1 cellular context compared by ENCODE assay signal in the genomic region with DNA sequence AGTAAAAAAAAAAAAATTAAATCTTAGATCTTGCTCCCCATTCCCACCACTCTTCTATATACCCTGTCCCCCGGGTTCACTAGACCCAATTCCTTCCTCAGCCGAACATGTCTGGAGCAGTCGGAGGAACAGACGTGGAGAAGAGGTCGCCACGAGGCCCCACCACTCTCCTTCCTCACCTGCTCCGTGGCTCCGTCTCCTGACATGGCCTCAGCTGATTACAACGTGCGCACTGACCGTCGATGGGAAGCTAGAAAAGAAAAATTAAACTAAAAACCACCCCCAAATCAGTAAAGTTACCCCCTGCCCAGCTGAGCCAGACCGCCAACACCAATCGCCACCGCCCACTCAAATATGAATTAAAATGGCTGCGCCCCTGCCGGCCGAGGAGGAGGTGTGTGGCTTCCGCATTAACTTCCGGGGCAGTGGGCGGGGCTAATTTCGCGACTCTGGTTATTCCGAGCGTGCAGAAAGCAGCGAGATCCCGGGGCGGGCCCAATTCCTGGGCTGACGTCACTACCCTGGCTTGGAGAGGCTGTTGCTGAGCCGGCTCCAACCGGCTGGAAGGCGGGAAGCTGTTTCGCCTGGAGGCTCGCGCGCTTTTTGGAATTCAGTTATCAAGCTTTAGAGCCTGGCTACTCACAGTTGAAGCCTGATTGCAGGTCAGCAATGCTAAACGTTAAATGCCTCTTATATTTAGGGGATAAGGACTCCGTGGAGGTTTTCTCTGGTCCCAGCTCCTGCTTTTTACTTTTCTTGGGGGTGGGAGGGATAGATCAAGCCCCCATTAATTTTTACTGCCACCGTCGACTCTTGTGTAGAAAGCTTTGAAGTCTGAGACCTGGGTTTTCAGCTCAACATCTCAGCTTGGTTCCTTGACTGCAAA.
TF ChIP-seq lines count a peak whose summit lies in the region.

TSS of gene CSTF3 (minus strand) at position 361 of the 886 bp plus-strand sequence. CDS start at position 206, 155 bp downstream.

TF ChIP-seq in K562, 482 proteins besides CTCF, POLR2A, EP300 and RAD21 (continued from another document and continues in another):
- TF ChIP-seq MEF2D (tag; conservative IDR thresholded peaks at IDR 0.05; ENCODE audit: low read depth) (peak; percentile 80; the same call in 1 of the 2 replicates), NFRKB (IDR thresholded peaks at IDR 0.05; ENCODE audit: low read depth) (peak; percentile 98), ZNF583 (CRISPR knock-in tag; IDR thresholded peaks at IDR 0.05) (no peak; the same call in 1 of the 2 replicates), CBFA2T3 (IDR thresholded peaks at IDR 0.05) (peak; percentile 4; the same call in 1 of the 2 replicates), SRSF7 (optimal IDR thresholded peaks at IDR 0.05; ENCODE audit: low read depth, low read length) (no peak), RBM17 (IDR thresholded peaks at IDR 0.05; ENCODE audit: borderline replicate concordance, low read depth, low read length) (no peak), ZNF609 (CRISPR knock-in tag; IDR thresholded peaks at IDR 0.05; ENCODE audit: borderline replicate concordance) (no peak), ZNF586 (CRISPR knock-in tag; conservative IDR thresholded peaks at IDR 0.05) (no peak), GABPA (tag; conservative IDR thresholded peaks at IDR 0.05; ENCODE audit: low read depth) (peak; percentile 97), PPARD (CRISPR knock-in tag; IDR thresholded peaks at IDR 0.05) (no peak), SP1 (CRISPR knock-in tag; IDR thresholded peaks at IDR 0.05) (peak; percentile 94), ZC3H11A (IDR thresholded peaks at IDR 0.05; ENCODE audit: low read depth, low read length) (no peak), XRCC3 (IDR thresholded peaks at IDR 0.05) (no peak), JUNB (CRISPR knock-in tag; conservative IDR thresholded peaks at IDR 0.05) (peak; percentile 95), POLR2AphosphoS2 (IDR thresholded peaks at IDR 0.05; ENCODE audit: low read length) (peak; percentile 73; the same call in 1 of the 2 replicates), SMARCE1 (IDR thresholded peaks at IDR 0.05) (0 out of 2 replicates have a peak, but pooled peaks have one; percentile 18), POLR2G (IDR thresholded peaks at IDR 0.05; ENCODE audit: low read depth, low read length) (peak; percentile 95), ZNF830 (CRISPR knock-in tag; IDR thresholded peaks at IDR 0.05) (no peak), BRD4 (IDR thresholded peaks at IDR 0.05) (no peak; the same call in 1 of the 2 replicates), XRCC4 (IDR thresholded peaks at IDR 0.05; ENCODE audit: extremely low read depth, insufficient read depth, insufficient read length) (no peak)
- TF ChIP-seq, protein P1, sequence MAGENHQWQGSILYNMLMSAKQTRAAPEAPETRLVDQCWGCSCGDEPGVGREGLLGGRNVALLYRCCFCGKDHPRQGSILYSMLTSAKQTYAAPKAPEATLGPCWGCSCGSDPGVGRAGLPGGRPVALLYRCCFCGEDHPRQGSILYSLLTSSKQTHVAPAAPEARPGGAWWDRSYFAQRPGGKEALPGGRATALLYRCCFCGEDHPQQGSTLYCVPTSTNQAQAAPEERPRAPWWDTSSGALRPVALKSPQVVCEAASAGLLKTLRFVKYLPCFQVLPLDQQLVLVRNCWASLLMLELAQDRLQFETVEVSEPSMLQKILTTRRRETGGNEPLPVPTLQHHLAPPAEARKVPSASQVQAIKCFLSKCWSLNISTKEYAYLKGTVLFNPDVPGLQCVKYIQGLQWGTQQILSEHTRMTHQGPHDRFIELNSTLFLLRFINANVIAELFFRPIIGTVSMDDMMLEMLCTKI (IDR thresholded peaks at IDR 0.05; ENCODE audit: partially characterized antibody), result no peak
- TF ChIP-seq, protein P2, sequence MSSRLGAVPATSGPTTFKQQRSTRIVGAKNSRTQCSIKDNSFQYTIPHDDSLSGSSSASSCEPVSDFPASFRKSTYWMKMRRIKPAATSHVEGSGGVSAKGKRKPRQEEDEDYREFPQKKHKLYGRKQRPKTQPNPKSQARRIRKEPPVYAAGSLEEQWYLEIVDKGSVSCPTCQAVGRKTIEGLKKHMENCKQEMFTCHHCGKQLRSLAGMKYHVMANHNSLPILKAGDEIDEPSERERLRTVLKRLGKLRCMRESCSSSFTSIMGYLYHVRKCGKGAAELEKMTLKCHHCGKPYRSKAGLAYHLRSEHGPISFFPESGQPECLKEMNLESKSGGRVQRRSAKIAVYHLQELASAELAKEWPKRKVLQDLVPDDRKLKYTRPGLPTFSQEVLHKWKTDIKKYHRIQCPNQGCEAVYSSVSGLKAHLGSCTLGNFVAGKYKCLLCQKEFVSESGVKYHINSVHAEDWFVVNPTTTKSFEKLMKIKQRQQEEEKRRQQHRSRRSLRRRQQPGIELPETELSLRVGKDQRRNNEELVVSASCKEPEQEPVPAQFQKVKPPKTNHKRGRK (tag; IDR thresholded peaks at IDR 0.05), result no peak
- TF ChIP-seq, protein P3, sequence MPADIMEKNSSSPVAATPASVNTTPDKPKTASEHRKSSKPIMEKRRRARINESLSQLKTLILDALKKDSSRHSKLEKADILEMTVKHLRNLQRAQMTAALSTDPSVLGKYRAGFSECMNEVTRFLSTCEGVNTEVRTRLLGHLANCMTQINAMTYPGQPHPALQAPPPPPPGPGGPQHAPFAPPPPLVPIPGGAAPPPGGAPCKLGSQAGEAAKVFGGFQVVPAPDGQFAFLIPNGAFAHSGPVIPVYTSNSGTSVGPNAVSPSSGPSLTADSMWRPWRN (IDR thresholded peaks at IDR 0.05; ENCODE audit: low read depth), result no peak
- TF ChIP-seq, protein P4, sequence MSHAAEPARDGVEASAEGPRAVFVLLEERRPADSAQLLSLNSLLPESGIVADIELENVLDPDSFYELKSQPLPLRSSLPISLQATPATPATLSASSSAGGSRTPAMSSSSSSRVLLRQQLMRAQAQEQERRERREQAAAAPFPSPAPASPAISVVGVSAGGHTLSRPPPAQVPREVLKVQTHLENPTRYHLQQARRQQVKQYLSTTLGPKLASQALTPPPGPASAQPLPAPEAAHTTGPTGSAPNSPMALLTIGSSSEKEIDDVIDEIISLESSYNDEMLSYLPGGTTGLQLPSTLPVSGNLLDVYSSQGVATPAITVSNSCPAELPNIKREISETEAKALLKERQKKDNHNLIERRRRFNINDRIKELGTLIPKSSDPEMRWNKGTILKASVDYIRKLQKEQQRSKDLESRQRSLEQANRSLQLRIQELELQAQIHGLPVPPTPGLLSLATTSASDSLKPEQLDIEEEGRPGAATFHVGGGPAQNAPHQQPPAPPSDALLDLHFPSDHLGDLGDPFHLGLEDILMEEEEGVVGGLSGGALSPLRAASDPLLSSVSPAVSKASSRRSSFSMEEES (CRISPR knock-in tag; IDR thresholded peaks at IDR 0.05), result no peak
- TF ChIP-seq, protein P5, sequence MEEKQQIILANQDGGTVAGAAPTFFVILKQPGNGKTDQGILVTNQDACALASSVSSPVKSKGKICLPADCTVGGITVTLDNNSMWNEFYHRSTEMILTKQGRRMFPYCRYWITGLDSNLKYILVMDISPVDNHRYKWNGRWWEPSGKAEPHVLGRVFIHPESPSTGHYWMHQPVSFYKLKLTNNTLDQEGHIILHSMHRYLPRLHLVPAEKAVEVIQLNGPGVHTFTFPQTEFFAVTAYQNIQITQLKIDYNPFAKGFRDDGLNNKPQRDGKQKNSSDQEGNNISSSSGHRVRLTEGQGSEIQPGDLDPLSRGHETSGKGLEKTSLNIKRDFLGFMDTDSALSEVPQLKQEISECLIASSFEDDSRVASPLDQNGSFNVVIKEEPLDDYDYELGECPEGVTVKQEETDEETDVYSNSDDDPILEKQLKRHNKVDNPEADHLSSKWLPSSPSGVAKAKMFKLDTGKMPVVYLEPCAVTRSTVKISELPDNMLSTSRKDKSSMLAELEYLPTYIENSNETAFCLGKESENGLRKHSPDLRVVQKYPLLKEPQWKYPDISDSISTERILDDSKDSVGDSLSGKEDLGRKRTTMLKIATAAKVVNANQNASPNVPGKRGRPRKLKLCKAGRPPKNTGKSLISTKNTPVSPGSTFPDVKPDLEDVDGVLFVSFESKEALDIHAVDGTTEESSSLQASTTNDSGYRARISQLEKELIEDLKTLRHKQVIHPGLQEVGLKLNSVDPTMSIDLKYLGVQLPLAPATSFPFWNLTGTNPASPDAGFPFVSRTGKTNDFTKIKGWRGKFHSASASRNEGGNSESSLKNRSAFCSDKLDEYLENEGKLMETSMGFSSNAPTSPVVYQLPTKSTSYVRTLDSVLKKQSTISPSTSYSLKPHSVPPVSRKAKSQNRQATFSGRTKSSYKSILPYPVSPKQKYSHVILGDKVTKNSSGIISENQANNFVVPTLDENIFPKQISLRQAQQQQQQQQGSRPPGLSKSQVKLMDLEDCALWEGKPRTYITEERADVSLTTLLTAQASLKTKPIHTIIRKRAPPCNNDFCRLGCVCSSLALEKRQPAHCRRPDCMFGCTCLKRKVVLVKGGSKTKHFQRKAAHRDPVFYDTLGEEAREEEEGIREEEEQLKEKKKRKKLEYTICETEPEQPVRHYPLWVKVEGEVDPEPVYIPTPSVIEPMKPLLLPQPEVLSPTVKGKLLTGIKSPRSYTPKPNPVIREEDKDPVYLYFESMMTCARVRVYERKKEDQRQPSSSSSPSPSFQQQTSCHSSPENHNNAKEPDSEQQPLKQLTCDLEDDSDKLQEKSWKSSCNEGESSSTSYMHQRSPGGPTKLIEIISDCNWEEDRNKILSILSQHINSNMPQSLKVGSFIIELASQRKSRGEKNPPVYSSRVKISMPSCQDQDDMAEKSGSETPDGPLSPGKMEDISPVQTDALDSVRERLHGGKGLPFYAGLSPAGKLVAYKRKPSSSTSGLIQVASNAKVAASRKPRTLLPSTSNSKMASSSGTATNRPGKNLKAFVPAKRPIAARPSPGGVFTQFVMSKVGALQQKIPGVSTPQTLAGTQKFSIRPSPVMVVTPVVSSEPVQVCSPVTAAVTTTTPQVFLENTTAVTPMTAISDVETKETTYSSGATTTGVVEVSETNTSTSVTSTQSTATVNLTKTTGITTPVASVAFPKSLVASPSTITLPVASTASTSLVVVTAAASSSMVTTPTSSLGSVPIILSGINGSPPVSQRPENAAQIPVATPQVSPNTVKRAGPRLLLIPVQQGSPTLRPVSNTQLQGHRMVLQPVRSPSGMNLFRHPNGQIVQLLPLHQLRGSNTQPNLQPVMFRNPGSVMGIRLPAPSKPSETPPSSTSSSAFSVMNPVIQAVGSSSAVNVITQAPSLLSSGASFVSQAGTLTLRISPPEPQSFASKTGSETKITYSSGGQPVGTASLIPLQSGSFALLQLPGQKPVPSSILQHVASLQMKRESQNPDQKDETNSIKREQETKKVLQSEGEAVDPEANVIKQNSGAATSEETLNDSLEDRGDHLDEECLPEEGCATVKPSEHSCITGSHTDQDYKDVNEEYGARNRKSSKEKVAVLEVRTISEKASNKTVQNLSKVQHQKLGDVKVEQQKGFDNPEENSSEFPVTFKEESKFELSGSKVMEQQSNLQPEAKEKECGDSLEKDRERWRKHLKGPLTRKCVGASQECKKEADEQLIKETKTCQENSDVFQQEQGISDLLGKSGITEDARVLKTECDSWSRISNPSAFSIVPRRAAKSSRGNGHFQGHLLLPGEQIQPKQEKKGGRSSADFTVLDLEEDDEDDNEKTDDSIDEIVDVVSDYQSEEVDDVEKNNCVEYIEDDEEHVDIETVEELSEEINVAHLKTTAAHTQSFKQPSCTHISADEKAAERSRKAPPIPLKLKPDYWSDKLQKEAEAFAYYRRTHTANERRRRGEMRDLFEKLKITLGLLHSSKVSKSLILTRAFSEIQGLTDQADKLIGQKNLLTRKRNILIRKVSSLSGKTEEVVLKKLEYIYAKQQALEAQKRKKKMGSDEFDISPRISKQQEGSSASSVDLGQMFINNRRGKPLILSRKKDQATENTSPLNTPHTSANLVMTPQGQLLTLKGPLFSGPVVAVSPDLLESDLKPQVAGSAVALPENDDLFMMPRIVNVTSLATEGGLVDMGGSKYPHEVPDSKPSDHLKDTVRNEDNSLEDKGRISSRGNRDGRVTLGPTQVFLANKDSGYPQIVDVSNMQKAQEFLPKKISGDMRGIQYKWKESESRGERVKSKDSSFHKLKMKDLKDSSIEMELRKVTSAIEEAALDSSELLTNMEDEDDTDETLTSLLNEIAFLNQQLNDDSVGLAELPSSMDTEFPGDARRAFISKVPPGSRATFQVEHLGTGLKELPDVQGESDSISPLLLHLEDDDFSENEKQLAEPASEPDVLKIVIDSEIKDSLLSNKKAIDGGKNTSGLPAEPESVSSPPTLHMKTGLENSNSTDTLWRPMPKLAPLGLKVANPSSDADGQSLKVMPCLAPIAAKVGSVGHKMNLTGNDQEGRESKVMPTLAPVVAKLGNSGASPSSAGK (IDR thresholded peaks at IDR 0.05), result peak; percentile 100
